In the genomic region with DNA sequence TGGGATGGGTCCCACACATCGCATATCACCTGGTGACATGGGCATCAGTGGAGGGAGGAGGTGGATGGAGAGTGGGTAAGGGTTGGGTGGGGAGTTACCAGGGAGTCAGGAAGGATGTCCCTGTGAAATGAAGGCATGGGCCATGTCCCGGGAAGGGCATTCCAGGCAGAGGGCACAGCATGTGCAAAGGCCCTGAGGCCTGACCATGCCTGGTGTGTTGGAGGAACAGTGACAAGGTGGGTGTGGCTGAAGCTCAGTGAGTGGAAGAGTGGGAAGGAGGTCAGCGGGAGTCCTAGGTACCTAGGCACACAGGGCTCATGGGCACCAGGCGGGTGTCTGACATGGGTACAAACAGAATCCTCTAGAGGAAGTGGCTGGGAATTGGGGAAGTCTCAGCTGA, we compare ENCODE assay signal across 2 cellular contexts.
TF ChIP-seq lines count a peak whose summit lies in the region.

No MANE protein-coding gene starts in this region.

TF ChIP-seq in HEK293, 187 proteins besides CTCF, POLR2A, EP300 and RAD21:
- TF ChIP-seq ZNF501 (tag by site-specific recombination; IDR thresholded peaks at IDR 0.05): no peak
- no peak for TF ChIP-seq REST (tag by site-specific recombination; IDR thresholded peaks at IDR 0.05)
- no peak for TF ChIP-seq ZNF785 (tag by site-specific recombination; IDR thresholded peaks at IDR 0.05)
- no peak for TF ChIP-seq OVOL3 (tag by site-specific recombination; IDR thresholded peaks at IDR 0.05)
- no peak for TF ChIP-seq ZNF664 (tag by site-specific recombination; IDR thresholded peaks at IDR 0.05)
- TF ChIP-seq ZNF623 (tag by site-specific recombination; IDR thresholded peaks at IDR 0.05): peak; percentile 99
- TF ChIP-seq ZNF600 (tag by site-specific recombination; IDR thresholded peaks at IDR 0.05): 0 out of 2 replicates have a peak, but pooled peaks have one; percentile 9
TF ChIP-seq in HEK293: peak in this region for 2.

TF ChIP-seq in K562, 482 proteins besides CTCF, POLR2A, EP300 and RAD21:
- TF ChIP-seq, protein P1, sequence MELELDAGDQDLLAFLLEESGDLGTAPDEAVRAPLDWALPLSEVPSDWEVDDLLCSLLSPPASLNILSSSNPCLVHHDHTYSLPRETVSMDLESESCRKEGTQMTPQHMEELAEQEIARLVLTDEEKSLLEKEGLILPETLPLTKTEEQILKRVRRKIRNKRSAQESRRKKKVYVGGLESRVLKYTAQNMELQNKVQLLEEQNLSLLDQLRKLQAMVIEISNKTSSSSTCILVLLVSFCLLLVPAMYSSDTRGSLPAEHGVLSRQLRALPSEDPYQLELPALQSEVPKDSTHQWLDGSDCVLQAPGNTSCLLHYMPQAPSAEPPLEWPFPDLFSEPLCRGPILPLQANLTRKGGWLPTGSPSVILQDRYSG (tag; conservative IDR thresholded peaks at IDR 0.05; ENCODE audit: low read depth): no peak
- peak; percentile 64; the same call in 1 of the 2 replicates for TF ChIP-seq BCOR (IDR thresholded peaks at IDR 0.05)
- no peak for TF ChIP-seq SP1 (CRISPR knock-in tag; IDR thresholded peaks at IDR 0.05)
- peak; percentile 67; the same call in 1 of the 2 replicates for TF ChIP-seq SMARCA5 (IDR thresholded peaks at IDR 0.05)
TF ChIP-seq in K562: peak in this region for 2.
